ENCODE assay signal across 8 cellular contexts in genomic region chr16:89700100-89700648, GRCh38. TPM values are rescaled to one million over a fixed set of nuclear protein-coding genes. Genes with fewer than 3 reads are reported as not detected.
DNase-seq lines count a peak whose midpoint lies in the region; ATAC-seq and TF ChIP-seq lines count a peak whose summit lies in the region.

No MANE protein-coding gene starts in this region.

- H3K4me3 Mint-ChIP-seq in IgD-negative memory B cell: peak overlapping the region; percentile 77 to 93 (median 87)

- no peaks in the 10 kb centered on the region for H3K9me3 Mint-ChIP-seq in IgD-negative memory B cell

- H3K36me3 Mint-ChIP-seq in IgD-negative memory B cell: no peaks in the 10 kb centered on the region

- peaks cover 6 to 13% (median 11%) of the 10 kb centered on the region in 3 donors for H3K4me1 Mint-ChIP-seq in IgD-negative memory B cell

- peak overlapping the region; percentile 50 to 99 (median 88) for H3K27ac Mint-ChIP-seq in IgD-negative memory B cell

- peak; percentile 44 for ATAC-seq in GM21381 (IDR thresholded peaks at IDR 0.05; ENCODE audit: unreplicated experiment)

- TF ChIP-seq CTCF in epithelial cell of esophagus (IDR thresholded peaks at IDR 0.05; ENCODE audit: insufficient read depth, low read depth, low read length, missing control alignments): peak; percentile 75

- DNase-seq in COR-L47 (lab: John Stamatoyannopoulos, UW) (peak; percentile 100), OCI-M1 (lab: John Stamatoyannopoulos, UW) (peak; percentile 100), activated T-cell treated with anti-CD3 and anti-CD28 coated beads for 48 hours (ENCODE audit: low read depth) (peak; percentile 95), epithelial cell of esophagus (ENCODE audit: low read depth) (peak; percentile 100), middle frontal gyrus (ENCODE audit: extremely low spot score, low spot score) (peak; percentile 99)
- DNase-seq in stimulated activated CD8-positive, alpha-beta memory T cell treated with anti-CD3 and anti-CD28 coated beads, Interleukin-2, amount 100 ng/mL, for 1 hour (ENCODE audit: low read depth in 2 of 2): peak; percentile 95 to 96

- H3K4me3 ChIP-seq in epithelial cell of esophagus (ENCODE audit: low read length): peak overlapping the region; percentile 65

- no peaks in the 10 kb centered on the region for H3K27me3 Mint-ChIP-seq in IgD-negative memory B cell

RNA-seq across cellular contexts. Expression of gene SPATA2L, which starts 1.3 kb away (rescaled TPM):
- 12.7 TPM for polyA plus RNA-seq in IgD-negative memory B cell

RNA-seq across cellular contexts. Expression of gene CDK10, which starts 13.7 kb away (rescaled TPM):
- 24.0 TPM for polyA plus RNA-seq in IgD-negative memory B cell

RNA-seq across cellular contexts. Expression of gene VPS9D1, which starts 20.5 kb away (rescaled TPM):
- polyA plus RNA-seq in IgD-negative memory B cell: 1.6 TPM

RNA-seq across cellular contexts. Expression of gene ZNF276, which starts 21.2 kb away (rescaled TPM):
- 24.6 TPM for polyA plus RNA-seq in IgD-negative memory B cell

RNA-seq across cellular contexts. Expression of gene SPATA33, which starts 42.5 kb away (rescaled TPM):
- 3.5 TPM for polyA plus RNA-seq in IgD-negative memory B cell

Comparison
In these comparisons a context has a peak if more than half of its experiments do, and no peak if none do; other contexts are left out.
1. Peak in every context shown above with its lines: DNase-seq, ATAC-seq and H3K4me3 ChIP-seq.